In the genomic region with DNA sequence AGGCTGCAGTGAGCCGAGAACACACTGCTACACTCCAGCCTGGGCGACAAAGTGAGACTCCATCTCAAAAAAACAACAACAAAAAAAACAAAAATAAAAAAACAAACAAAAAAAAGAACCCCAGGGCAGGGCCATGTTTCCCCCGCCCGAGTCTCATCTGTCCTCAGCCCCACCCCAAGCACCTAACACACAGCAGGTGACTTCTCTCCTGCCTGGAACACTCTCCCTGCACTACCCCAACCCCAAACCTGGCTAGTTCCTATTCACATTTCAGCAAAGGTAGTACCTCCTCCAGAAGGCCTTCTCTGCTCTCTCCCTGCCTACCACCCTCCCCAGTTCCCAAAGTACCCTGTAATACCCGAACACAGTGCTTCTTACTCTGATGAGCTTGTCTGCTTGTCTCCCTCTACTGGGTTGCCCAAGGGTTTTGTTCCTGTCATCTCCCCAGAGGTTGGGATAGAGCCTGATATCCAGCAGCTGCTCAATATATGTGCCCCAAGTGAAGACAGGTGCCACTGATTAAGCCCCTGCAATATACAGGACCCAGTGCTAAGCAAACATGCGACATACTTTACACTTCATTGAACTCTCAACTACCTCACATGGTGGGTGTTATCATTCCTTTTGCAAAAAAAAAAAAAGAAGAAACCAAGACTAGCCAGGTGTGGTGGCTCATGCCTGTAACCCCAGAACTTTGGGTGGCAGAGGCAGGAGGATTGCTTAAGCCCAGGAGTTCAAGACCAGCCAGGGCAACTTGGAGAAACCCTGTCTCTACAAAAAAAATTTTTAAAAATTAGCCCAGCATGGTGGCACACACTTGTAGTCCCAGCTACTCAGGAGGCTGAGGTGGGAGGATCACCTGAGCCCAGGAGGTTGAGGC, we compare ENCODE assay signal across 12 cellular contexts.
A peak's percentile ranks its signal among the peaks of the same experiment; 100 is the strongest.
DNase-seq lines count a peak whose midpoint lies in the region; ATAC-seq, FAIRE-seq and TF ChIP-seq lines count a peak whose summit lies in the region.
"Had no signal": no experiment of that assay in that cellular context is flagged by ENCODE, and none has a peak within 500 bp of the region (broad histone marks: within the 10 kb centered on the region; RNA-seq: fewer than 3 reads in every experiment).

No MANE protein-coding gene starts in this region.

- no peak for TF ChIP-seq EP300 in sigmoid colon (IDR thresholded peaks at IDR 0.05)

- 88 to 90% methylated on average over 6 of the region's 6 CpGs for WGBS in sigmoid colon, 2 donors

- no peak for FAIRE-seq in D721Med (lab: Jason Lieb, UNC)
- FAIRE-seq: colon had no signal

- no peaks in the 10 kb centered on the region for H3K36me3 ChIP-seq in gastrocnemius medialis
- H3K36me3 ChIP-seq in HAP-1 (replicated peaks), result no peaks in the 10 kb centered on the region
- no peaks in the 10 kb centered on the region for H3K36me3 ChIP-seq in sigmoid colon

- peaks cover 44% of the 10 kb centered on the region for H3K4me1 Mint-ChIP-seq in activated CD4-positive, alpha-beta T cell treated with anti-CD3 and anti-CD28 coated beads, Interleukin-2, amount 10 ng/mL, durations not matched to agents 24 days and 14 days
- peaks cover 25% of the 10 kb centered on the region for H3K4me1 Mint-ChIP-seq in activated T-helper 17 cell treated with anti-CD3 and anti-CD28 coated beads, Interleukin-2, amount 50 U/mL, for 72 hours

- H3K4me3 ChIP-seq in gastrocnemius medialis (no peak overlapping the region), HAP-1 (no peak overlapping the region), sigmoid colon (no peak overlapping the region)

- intact Hi-C loops in activated CD4-positive, alpha-beta T cell treated with anti-CD3 and anti-CD28 coated beads, Interleukin-2, amount 10 ng/mL, durations not matched to agents 24 days and 14 days (cut with micrococcal nuclease), result no loop called here
- intact Hi-C loops in gastrocnemius medialis (cut with DNase I; ENCODE audit: low total_unique reads) (loop anchor here (5.0 kb wide), 1 partner anchor 125 kb away; no protein-coding TSS in a partner anchor), sigmoid colon (cut with DNase I) (no loop called here)

- peaks cover 8% of the 10 kb centered on the region for H3K9me3 Mint-ChIP-seq in activated CD4-positive, alpha-beta T cell treated with anti-CD3 and anti-CD28 coated beads, Interleukin-2, amount 10 ng/mL, durations not matched to agents 24 days and 14 days
- H3K9me3 Mint-ChIP-seq in activated T-helper 17 cell treated with anti-CD3 and anti-CD28 coated beads, Interleukin-2, amount 50 U/mL, for 72 hours, result peaks cover 5% of the 10 kb centered on the region

- H3K36me3 Mint-ChIP-seq in activated CD4-positive, alpha-beta T cell treated with anti-CD3 and anti-CD28 coated beads, Interleukin-2, amount 10 ng/mL, durations not matched to agents 24 days and 14 days (ENCODE audit: low read depth), result peaks cover 7% of the 10 kb centered on the region
- H3K36me3 Mint-ChIP-seq in activated T-helper 17 cell treated with anti-CD3 and anti-CD28 coated beads, Interleukin-2, amount 50 U/mL, for 72 hours (ENCODE audit: low read depth), result no peaks in the 10 kb centered on the region

- no peaks in the 10 kb centered on the region for H3K27me3 ChIP-seq in gastrocnemius medialis
- H3K27me3 ChIP-seq in HAP-1 (ENCODE audit: low read depth), result no peaks in the 10 kb centered on the region
- H3K27me3 ChIP-seq in sigmoid colon, result no peaks in the 10 kb centered on the region

- no peak overlapping the region for H3K4me3 Mint-ChIP-seq in activated CD4-positive, alpha-beta T cell treated with anti-CD3 and anti-CD28 coated beads, Interleukin-2, amount 10 ng/mL, durations not matched to agents 24 days and 14 days
- H3K4me3 Mint-ChIP-seq in activated T-helper 17 cell treated with anti-CD3 and anti-CD28 coated beads, Interleukin-2, amount 50 U/mL, for 72 hours, result no peak overlapping the region

- peak overlapping the region; percentile 30 for H3K27ac Mint-ChIP-seq in activated CD4-positive, alpha-beta T cell treated with anti-CD3 and anti-CD28 coated beads, Interleukin-2, amount 10 ng/mL, durations not matched to agents 24 days and 14 days
- peak overlapping the region; percentile 42 for H3K27ac Mint-ChIP-seq in activated T-helper 17 cell treated with anti-CD3 and anti-CD28 coated beads, Interleukin-2, amount 50 U/mL, for 72 hours

- TF ChIP-seq POLR2A in gastrocnemius medialis (IDR thresholded peaks at IDR 0.05), result no peak
- TF ChIP-seq POLR2A in sigmoid colon (IDR thresholded peaks at IDR 0.05), result no peak

- peaks cover 31 to 38% of the 10 kb centered on the region in 2 donors for H3K4me1 ChIP-seq in gastrocnemius medialis
- peaks cover 4% of the 10 kb centered on the region; the same call in 1 of the 2 replicates for H3K4me1 ChIP-seq in HAP-1
- peaks cover 0 to 18% (median 6%) of the 10 kb centered on the region in 4 donors for H3K4me1 ChIP-seq in sigmoid colon

- TF ChIP-seq CTCF in gastrocnemius medialis (IDR thresholded peaks at IDR 0.05 in 4 of 5, conservative IDR thresholded peaks at IDR 0.05 in 1 of 5) (no peak), sigmoid colon (IDR thresholded peaks at IDR 0.05) (no peak), D721Med (IDR thresholded peaks at IDR 0.05; ENCODE audit: insufficient read depth, missing control alignments) (no peak)

- H3K27ac ChIP-seq in gastrocnemius medialis, result peak overlapping the region; percentile 73 to 75 (median 74)
- H3K27ac ChIP-seq in sigmoid colon, result no peak overlapping the region

- in situ Hi-C loops in gastrocnemius medialis (cut with MboI; ENCODE audit: low sequenced_read_pairs in 4 of 4) (loop anchor here in 1 of 4 donors (10.0 kb wide), 1 partner anchor 112 kb away; no protein-coding TSS in a partner anchor), HAP-1 (cut with MboI; ENCODE audit: low sequenced_read_pairs) (no loop called here)

- peak; percentile 54 for DNase-seq in activated CD4-positive, alpha-beta T cell treated with anti-CD3 and anti-CD28 coated beads, Interleukin-2, amount 10 ng/mL, durations not matched to agents 24 days and 14 days
- no peak for DNase-seq in activated CD4-positive, alpha-beta T cell treated with anti-CD3 and anti-CD28 coated beads, Interleukin-2, amount 50 U/mL, for 4 hours
- DNase-seq in LHCN-M2 (ENCODE audit: low read depth) (peak; percentile 26), gastrocnemius medialis (no peak), HAP-1 (ENCODE audit: low spot score in 2 of 2) (no peak), sigmoid colon (no peak), D721Med (ENCODE audit: insufficient read length, low spot score) (no peak)
- DNase-seq: NCI-H1930; stimulated activated CD4-positive, alpha-beta T cell treated with anti-CD3 and anti-CD28 coated beads, Interleukin-1b, Interleukin-23, amount 100 ng/mL, for 48 hours had no signal

- H3K27me3 Mint-ChIP-seq in activated CD4-positive, alpha-beta T cell treated with anti-CD3 and anti-CD28 coated beads, Interleukin-2, amount 10 ng/mL, durations not matched to agents 24 days and 14 days, result no peaks in the 10 kb centered on the region
- no peaks in the 10 kb centered on the region for H3K27me3 Mint-ChIP-seq in activated T-helper 17 cell treated with anti-CD3 and anti-CD28 coated beads, Interleukin-2, amount 50 U/mL, for 72 hours

- H3K9me3 ChIP-seq in gastrocnemius medialis (no peaks in the 10 kb centered on the region), HAP-1 (no peaks in the 10 kb centered on the region), sigmoid colon (no peaks in the 10 kb centered on the region)

- ATAC-seq in activated T-helper 17 cell treated with anti-CD3 and anti-CD28 coated beads, Interleukin-2, amount 50 U/mL, for 72 hours (replicated peaks), result no peak
- no peak for ATAC-seq in gastrocnemius medialis
- ATAC-seq: Panc1 had no signal

Comparison
In these comparisons a context has a peak if more than half of its experiments do, and no peak if none do; other contexts are left out.
1. DNase-seq: peak in activated CD4-positive, alpha-beta T cell treated with anti-CD3 and anti-CD28 coated beads, Interleukin-2, amount 10 ng/mL, durations not matched to agents 24 days and 14 days (single experiment) and LHCN-M2 (single experiment); none in activated CD4-positive, alpha-beta T cell treated with anti-CD3 and anti-CD28 coated beads, Interleukin-2, amount 50 U/mL, for 4 hours (0 of 2), gastrocnemius medialis (0 of 2), HAP-1 (0 of 2), sigmoid colon (single experiment) and D721Med (single experiment).
2. H3K27ac ChIP-seq: peak in gastrocnemius medialis (4 of 4); none in sigmoid colon (0 of 4).